ENCODE assay signal across 13 cellular contexts in the genomic region with DNA sequence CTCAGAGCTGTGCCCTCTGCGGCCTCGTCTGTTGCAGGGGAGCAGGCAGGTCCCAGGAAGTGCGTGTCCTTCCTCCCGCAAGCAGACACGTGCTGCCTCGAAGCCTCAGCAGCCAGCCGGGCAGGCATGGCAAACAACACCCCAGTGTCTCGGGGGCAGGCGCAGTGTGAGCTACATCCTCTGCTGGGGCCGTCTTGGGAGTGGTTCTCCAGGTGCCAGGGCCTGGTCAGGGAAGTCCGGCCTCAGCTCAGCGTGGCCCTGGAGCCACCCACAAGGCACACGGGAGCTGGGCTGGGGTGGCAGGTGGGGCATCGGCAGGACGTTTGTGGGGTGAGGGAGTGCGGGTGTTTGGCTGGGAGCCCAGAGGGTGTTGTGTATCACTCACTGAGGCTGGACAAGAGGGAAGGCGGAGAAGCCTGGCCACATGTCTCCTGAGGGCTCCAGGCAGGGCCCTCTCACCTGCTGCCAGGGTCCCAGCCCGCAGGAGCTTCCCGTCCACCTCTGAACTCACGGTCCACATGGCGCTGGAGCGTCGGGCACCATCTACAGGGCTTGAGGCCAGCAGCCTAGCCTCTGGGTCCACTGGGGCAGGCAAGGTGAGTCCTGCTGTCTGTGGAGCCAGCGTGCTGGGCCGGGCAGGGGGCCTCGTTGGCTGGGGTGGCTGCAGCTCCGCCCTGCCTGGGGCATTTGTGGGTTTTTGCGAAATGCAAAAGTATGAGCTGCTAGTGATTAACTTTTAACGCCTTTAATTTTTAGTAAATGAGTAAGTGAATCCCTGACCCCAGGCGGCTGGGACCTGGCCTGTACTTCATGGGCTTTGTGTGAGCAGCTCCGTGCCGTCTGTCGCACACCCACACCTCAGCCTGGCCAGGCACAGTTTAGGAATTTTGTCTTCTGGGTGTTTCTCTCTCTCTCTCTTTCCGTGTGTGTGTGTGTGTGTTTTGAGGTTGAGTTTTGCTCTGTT. TPM values are rescaled to one million over a fixed set of nuclear protein-coding genes. Genes with fewer than 3 reads are reported as not detected.
DNase-seq lines count a peak whose midpoint lies in the region; ATAC-seq, FAIRE-seq and TF ChIP-seq lines count a peak whose summit lies in the region.
"Had no signal": no experiment of that assay in that cellular context is flagged by ENCODE, and none has a peak within 500 bp of the region (broad histone marks: within the 10 kb centered on the region; RNA-seq: fewer than 3 reads in every experiment).

No MANE protein-coding gene starts in this region.

- H2AFZ ChIP-seq in astrocyte (ENCODE audit: low read depth, low read length): no peak overlapping the region

- TF ChIP-seq CTCF in astrocyte (IDR thresholded peaks at IDR 0.05; ENCODE audit: insufficient read depth, low read depth, low read length) (no peak), right lobe of liver (IDR thresholded peaks at IDR 0.05) (no peak)

- peak overlapping the region; percentile 10 for H3K9ac ChIP-seq in astrocyte (ENCODE audit: low read length)

- H3K36me3 Mint-ChIP-seq in CD8-positive, alpha-beta memory T cell: peaks cover 4 to 54% (median 5%) of the 10 kb centered on the region in 3 donors
- peaks cover 18% of the 10 kb centered on the region for H3K36me3 Mint-ChIP-seq in astrocyte (ENCODE audit: low read depth, unreplicated experiment)

- peak overlapping the region; percentile 67 to 89 (median 78) for H3K4me3 Mint-ChIP-seq in CD8-positive, alpha-beta memory T cell
- no peak overlapping the region for H3K4me3 Mint-ChIP-seq in astrocyte (ENCODE audit: unreplicated experiment)
- H3K4me3 Mint-ChIP-seq: neural crest cell had no signal

- peaks cover 50% of the 10 kb centered on the region for H3K79me2 ChIP-seq in astrocyte (ENCODE audit: insufficient read depth, low read length)

- peaks cover 0 to 3% (median 0%) of the 10 kb centered on the region in 5 donors for H3K9me3 Mint-ChIP-seq in CD8-positive, alpha-beta memory T cell
- H3K9me3 Mint-ChIP-seq in astrocyte (ENCODE audit: unreplicated experiment): no peaks in the 10 kb centered on the region
- H3K9me3 Mint-ChIP-seq: neural crest cell had no signal

- no peak overlapping the region for H3K4me3 ChIP-seq in CD8-positive, alpha-beta memory T cell (ENCODE audit: low read length)
- no peak overlapping the region for H3K4me3 ChIP-seq in astrocyte (ENCODE audit: insufficient read depth, low read depth, low read length)
- H3K4me3 ChIP-seq in right lobe of liver: no peak overlapping the region
- H3K4me3 ChIP-seq in aorta (ENCODE audit: low read length in 2 of 2): no peak overlapping the region
- H3K4me3 ChIP-seq: uterus had no signal

- intact Hi-C loops in right lobe of liver (cut with DNase I) (no loop called here), aorta (cut with DNase I) (no loop called here)

- peaks cover 37% of the 10 kb centered on the region for H3K4me1 ChIP-seq in CD8-positive, alpha-beta memory T cell (ENCODE audit: insufficient read depth, low read length)
- H3K4me1 ChIP-seq in astrocyte (ENCODE audit: insufficient read depth, low read length) (peaks cover 7% of the 10 kb centered on the region), right lobe of liver (no peaks in the 10 kb centered on the region), aorta (ENCODE audit: control insufficient read depth in 1 of 2, insufficient read depth in 2 of 2, low read length in 2 of 2) (no peaks in the 10 kb centered on the region)
- H3K4me1 ChIP-seq: uterus had no signal

- peaks cover 37% of the 10 kb centered on the region for H4K20me1 ChIP-seq in astrocyte (ENCODE audit: insufficient read depth, low read length)

- H3K27me3 Mint-ChIP-seq in CD8-positive, alpha-beta memory T cell: no peaks in the 10 kb centered on the region
- H3K27me3 Mint-ChIP-seq in astrocyte (ENCODE audit: low read depth, unreplicated experiment): no peaks in the 10 kb centered on the region

- 51% methylated on average over 5 of the region's 34 CpGs for WGBS in right lobe of liver (ENCODE audit: insufficient coverage, low coverage, low lambda C conversion rate, missing lambda C conversion rate)
- 86% methylated on average over 31 to 34 of the region's 34 CpGs for WGBS in aorta, 2 donors

- no peak for FAIRE-seq in astrocyte (lab: Jason Lieb, UNC)

- no peak overlapping the region for H3K4me2 ChIP-seq in astrocyte (ENCODE audit: low read length)

- no peak for TF ChIP-seq POLR2A in right lobe of liver (IDR thresholded peaks at IDR 0.05)

- peak in 1 of 4 donors; percentile 11 for ATAC-seq in right lobe of liver
- ATAC-seq in aorta (ENCODE audit: low FRiP score): no peak
- ATAC-seq in GM21576 (IDR thresholded peaks at IDR 0.05; ENCODE audit: unreplicated experiment): no peak

- H3K4me1 Mint-ChIP-seq in CD8-positive, alpha-beta memory T cell: peaks cover 29 to 37% (median 34%) of the 10 kb centered on the region in 3 donors
- H3K4me1 Mint-ChIP-seq in astrocyte (ENCODE audit: low read depth, unreplicated experiment): peaks cover 3% of the 10 kb centered on the region
- H3K4me1 Mint-ChIP-seq: neural crest cell had no signal

- H3K27me3 ChIP-seq in CD8-positive, alpha-beta memory T cell (ENCODE audit: insufficient read depth, low read length, poor library complexity, severe bottlenecking): no peaks in the 10 kb centered on the region
- H3K27me3 ChIP-seq in astrocyte (ENCODE audit: insufficient read depth, low read length) (no peaks in the 10 kb centered on the region), right lobe of liver (no peaks in the 10 kb centered on the region), aorta (ENCODE audit: control insufficient read depth in 1 of 2, insufficient read depth in 2 of 2, low read length in 1 of 2) (no peaks in the 10 kb centered on the region)
- H3K27me3 ChIP-seq: uterus had no signal

- no peaks in the 10 kb centered on the region for H3K9me3 ChIP-seq in CD8-positive, alpha-beta memory T cell (ENCODE audit: low read length)
- H3K9me3 ChIP-seq in astrocyte (ENCODE audit: insufficient read depth, low read depth, low read length) (peaks cover 6% of the 10 kb centered on the region), right lobe of liver (no peaks in the 10 kb centered on the region), aorta (ENCODE audit: control insufficient read depth, low read length) (no peaks in the 10 kb centered on the region)
- H3K9me3 ChIP-seq: uterus had no signal

- CTCF ChIA-PET in CD8-positive, alpha-beta memory T cell (lab: Charles Lee): interaction anchor here (0.8 to 2.6 kb wide), 6 partner anchors 11 to 276 kb away, joined by 3 to 12 read pairs (median 4); partner anchors contain the start of gene UVSSA

- no peaks in the 10 kb centered on the region for H3K36me3 ChIP-seq in CD8-positive, alpha-beta memory T cell (ENCODE audit: insufficient read depth, low read length)
- H3K36me3 ChIP-seq in astrocyte (ENCODE audit: insufficient read depth, low read length) (peaks cover 4% of the 10 kb centered on the region), right lobe of liver (peaks cover 0 to 19% (median 4%) of the 10 kb centered on the region in 4 donors), aorta (ENCODE audit: control insufficient read depth in 1 of 2, insufficient read depth in 2 of 2, low read length in 1 of 2) (peaks cover 0 to 6% of the 10 kb centered on the region in 2 donors)
- H3K36me3 ChIP-seq: uterus had no signal

- peak overlapping the region; percentile 83 to 100 (median 98) for H3K27ac Mint-ChIP-seq in CD8-positive, alpha-beta memory T cell
- H3K27ac Mint-ChIP-seq in astrocyte (ENCODE audit: unreplicated experiment): no peak overlapping the region

- POLR2A ChIA-PET in CD8-positive, alpha-beta memory T cell (lab: Charles Lee): interaction anchor here (0.8 to 2.2 kb wide), 2 partner anchors 17 to 40 kb away, joined by 4 to 13 read pairs; partner anchors contain the start of genes MAEA and UVSSA

- DNase-seq in CD8-positive, alpha-beta memory T cell: peak; percentile 40 to 67 (median 53)
- DNase-seq in NOMO-1 treated with dmso at 0.1 percent for 144 hours (lab: John Stamatoyannopoulos, UW; ENCODE audit: unreplicated experiment) (peak; percentile 32), astrocyte (ENCODE audit: low read depth) (peak; percentile 75), right lobe of liver (peak in 2 of 3 donors; percentile 19 to 54), aorta (no peak), AG20443 (ENCODE audit: low spot score) (no peak), RKO (ENCODE audit: low spot score) (no peak)
- DNase-seq: DMS153, hypothalamus, NCI-H1092 treated with DMSO at 0.1 percent for 48 hours, uterus had no signal

- H3K27ac ChIP-seq in CD8-positive, alpha-beta memory T cell (ENCODE audit: low read depth, low read length): peak overlapping the region; percentile 38
- H3K27ac ChIP-seq in astrocyte (ENCODE audit: low read depth, low read length): peak overlapping the region; percentile 25
- H3K27ac ChIP-seq in right lobe of liver: no peak overlapping the region
- no peak overlapping the region for H3K27ac ChIP-seq in aorta (ENCODE audit: low read depth in 1 of 2, low read length in 2 of 2)
- H3K27ac ChIP-seq: uterus had no signal

RNA-seq across cellular contexts. Expression of gene UVSSA, which starts 17.3 kb away (rescaled TPM):
- total RNA-seq in CD8-positive, alpha-beta memory T cell: 10 to 100 TPM; 16.8 to 19.0 TPM
- 6.9 TPM for polyA plus RNA-seq in CD8-positive, alpha-beta memory T cell
- total RNA-seq in astrocyte: 14.2 and 14.8 TPM in 2 replicates
- 10 to 100 TPM in 3 of 6 experiments, 1 to 10 TPM in 3; 9.1 to 14.5 (median 11.3) TPM for total RNA-seq in right lobe of liver
- total RNA-seq in aorta: 10 to 100 TPM; 19.9 to 33.5 TPM
- polyA plus RNA-seq in aorta: 10 to 100 TPM in 1 of 2 donors, 1 to 10 TPM in 1; 2.3 to 12.7 TPM

RNA-seq across cellular contexts. Expression of gene MAEA, which starts 40.0 kb away (rescaled TPM):
- total RNA-seq in CD8-positive, alpha-beta memory T cell: 10 to 100 TPM; 59.4 to 63.8 TPM
- polyA plus RNA-seq in CD8-positive, alpha-beta memory T cell: 75.3 TPM
- total RNA-seq in astrocyte (73.3 and 79.3 TPM in 2 replicates), right lobe of liver (10 to 100 TPM; 24.3 to 42.0 (median 27.9) TPM), aorta (10 to 100 TPM; 49.8 to 61.3 TPM)
- polyA plus RNA-seq in aorta: 10 to 100 TPM; 32.4 to 62.0 TPM

Comparison
In these comparisons a context has a peak if more than half of its experiments do, and no peak if none do; other contexts are left out.
1. DNase-seq: peak in CD8-positive, alpha-beta memory T cell (5 of 5), NOMO-1 treated with dmso at 0.1 percent for 144 hours (single experiment), astrocyte (single experiment) and right lobe of liver (2 of 3); none in aorta (0 of 2), AG20443 (single experiment) and RKO (single experiment).
2. H3K27ac ChIP-seq: peak in CD8-positive, alpha-beta memory T cell (single experiment) and astrocyte (single experiment); none in right lobe of liver (0 of 3) and aorta (0 of 2).